In genomic region chr16:89828199-89828869, GRCh38 we compare ENCODE assay signal across 8 cellular contexts. TPM values are rescaled to one million over a fixed set of nuclear protein-coding genes. Genes with fewer than 3 reads are reported as not detected.
DNase-seq lines count a peak whose midpoint lies in the region; ATAC-seq and TF ChIP-seq lines count a peak whose summit lies in the region.

A gene with protein sequence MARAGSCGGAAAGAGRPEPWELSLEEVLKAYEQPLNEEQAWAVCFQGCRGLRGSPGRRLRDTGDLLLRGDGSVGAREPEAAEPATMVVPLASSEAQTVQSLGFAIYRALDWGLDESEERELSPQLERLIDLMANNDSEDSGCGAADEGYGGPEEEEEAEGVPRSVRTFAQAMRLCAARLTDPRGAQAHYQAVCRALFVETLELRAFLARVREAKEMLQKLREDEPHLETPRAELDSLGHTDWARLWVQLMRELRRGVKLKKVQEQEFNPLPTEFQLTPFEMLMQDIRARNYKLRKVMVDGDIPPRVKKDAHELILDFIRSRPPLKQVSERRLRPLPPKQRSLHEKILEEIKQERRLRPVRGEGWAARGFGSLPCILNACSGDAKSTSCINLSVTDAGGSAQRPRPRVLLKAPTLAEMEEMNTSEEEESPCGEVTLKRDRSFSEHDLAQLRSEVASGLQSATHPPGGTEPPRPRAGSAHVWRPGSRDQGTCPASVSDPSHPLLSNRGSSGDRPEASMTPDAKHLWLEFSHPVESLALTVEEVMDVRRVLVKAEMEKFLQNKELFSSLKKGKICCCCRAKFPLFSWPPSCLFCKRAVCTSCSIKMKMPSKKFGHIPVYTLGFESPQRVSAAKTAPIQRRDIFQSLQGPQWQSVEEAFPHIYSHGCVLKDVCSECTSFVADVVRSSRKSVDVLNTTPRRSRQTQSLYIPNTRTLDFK (plus strand): TSS chr16:89828475. CDS start chr16:89828551, 76 bp downstream.

- H3K36me3 ChIP-seq in A673 (ENCODE audit: insufficient read depth, low read length, poor library complexity, severe bottlenecking) (no peaks in the 10 kb centered on the region), endodermal cell (ENCODE audit: control insufficient read depth, insufficient read depth, low read length) (no peaks in the 10 kb centered on the region), mesodermal cell (ENCODE audit: control insufficient read depth, insufficient read depth, low read length) (no peaks in the 10 kb centered on the region)

- no peak within 1 kb of the TSS for H3K27ac Mint-ChIP-seq in endodermal cell

- DNase-seq in A673 (ENCODE audit: low spot score) = peak; percentile 77
- peak; percentile 63 to 71 for DNase-seq in NOMO-1 (lab: John Stamatoyannopoulos, UW; ENCODE audit: unreplicated experiment in 2 of 2)
- DNase-seq in activated T-cell treated with anti-CD3 and anti-CD28 coated beads for 24 hours (ENCODE audit: low read depth) = peak; percentile 50
- DNase-seq in endodermal cell = peak; percentile 93
- peak; percentile 38 for DNase-seq in stimulated activated CD8-positive, alpha-beta memory T cell treated with anti-CD3 and anti-CD28 coated beads, Interleukin-15, amount 100 ng/mL, for 24 hours (ENCODE audit: low read depth)

- CTCF ChIA-PET in A673 (lab: Charles Lee) = no interaction called here

- H3K27me3 Mint-ChIP-seq in endodermal cell (ENCODE audit: insufficient read depth) = peaks cover 5% of the 10 kb centered on the region

- intact Hi-C loops in A673 (cut with micrococcal nuclease; ENCODE audit: unreplicated experiment) = no loop called here

- peak within 1 kb of the TSS; percentile 57 for H3K27ac ChIP-seq in A673 (ENCODE audit: low read depth, low read length, poor library complexity, severe bottlenecking)
- H3K27ac ChIP-seq in endodermal cell (ENCODE audit: low read depth, low read length) = peak within 1 kb of the TSS; percentile 58
- peak within 1 kb of the TSS; percentile 45 for H3K27ac ChIP-seq in mesodermal cell (ENCODE audit: low read depth, low read length, severe bottlenecking)

- POLR2A ChIA-PET in A673 (lab: Charles Lee; ENCODE audit: low non-redundant PET) = no interaction called here

- BruUV-seq in A673 (replicated peaks; lab: Mats Ljungman, UMichigan) = no TSS peak

- H3K4me3 ChIP-seq in A673 (ENCODE audit: low read depth, low read length, poor library complexity, severe bottlenecking) (peak within 1 kb of the TSS; percentile 62), endodermal cell (ENCODE audit: low read length) (peak within 1 kb of the TSS; percentile 86), mesodermal cell (ENCODE audit: extremely low read depth, insufficient read depth, low read length, poor library complexity, severe bottlenecking) (peak within 1 kb of the TSS; percentile 61)

- H3K4me1 Mint-ChIP-seq in endodermal cell = peaks cover 10% of the 10 kb centered on the region

- ATAC-seq in GM19351 (IDR thresholded peaks at IDR 0.05; ENCODE audit: unreplicated experiment) = peak; percentile 49
- ATAC-seq in HG02623 (IDR thresholded peaks at IDR 0.05; ENCODE audit: unreplicated experiment) = no peak

- H3K4me3 Mint-ChIP-seq in endodermal cell = peak within 1 kb of the TSS; percentile 64

- H3K27me3 ChIP-seq in A673 (replicated peaks; ENCODE audit: insufficient read depth, low read depth, low read length, poor library complexity) (no peaks in the 10 kb centered on the region), endodermal cell (ENCODE audit: control insufficient read depth, insufficient read depth, low read length, poor library complexity, severe bottlenecking) (no peaks in the 10 kb centered on the region)

- peak within 1 kb of the TSS; percentile 25 for H3K9ac ChIP-seq in endodermal cell (ENCODE audit: extremely low read depth, low read length, poor library complexity, severe bottlenecking)

- TF ChIP-seq CTCF in A673 (conservative IDR thresholded peaks at IDR 0.05; ENCODE audit: low read depth, low read length) = no peak
- TF ChIP-seq CTCF in endodermal cell (conservative IDR thresholded peaks at IDR 0.05) = no peak

- peaks cover 5% of the 10 kb centered on the region for H3K4me1 ChIP-seq in A673 (ENCODE audit: insufficient read depth, low read length, poor library complexity, severe bottlenecking)
- peaks cover 3% of the 10 kb centered on the region for H3K4me1 ChIP-seq in endodermal cell (ENCODE audit: control insufficient read depth, insufficient read depth, low read length)
- no peaks in the 10 kb centered on the region for H3K4me1 ChIP-seq in mesodermal cell (ENCODE audit: control insufficient read depth, insufficient read depth, low read length, poor library complexity, severe bottlenecking)

- H3K9me3 Mint-ChIP-seq in endodermal cell = no peaks in the 10 kb centered on the region

- H3K9me3 ChIP-seq in A673 (ENCODE audit: low read depth, low read length, poor library complexity, severe bottlenecking) (no peaks in the 10 kb centered on the region), endodermal cell (ENCODE audit: control insufficient read depth, low read length) (no peaks in the 10 kb centered on the region), mesodermal cell (ENCODE audit: control insufficient read depth, low read length) (no peaks in the 10 kb centered on the region)

- no peaks in the 10 kb centered on the region for H3K36me3 Mint-ChIP-seq in endodermal cell (ENCODE audit: low read depth)

- WGBS in endodermal cell (ENCODE audit: insufficient coverage in 1 of 2, insufficient read length in 1 of 2), 2 experiments = 0% methylated on average over 23 to 76 of the region's 98 CpGs
- WGBS in mesodermal cell (ENCODE audit: insufficient coverage in 2 of 2), 2 experiments = 0% methylated on average over 42 to 47 of the region's 98 CpGs

RNA-seq across cellular contexts. Expression of the gene that starts here (rescaled TPM):
- total RNA-seq in A673 (2021) (18.9 and 20.6 TPM in 2 replicates), endodermal cell (10 to 100 TPM; 12.8 to 12.9 TPM)
- 10.5 TPM for polyA plus RNA-seq in endodermal cell (2013, experiment 1 of 2)
- 7.9 TPM for polyA plus RNA-seq in endodermal cell (2013, experiment 2 of 2)
- polyA plus RNA-seq in mesodermal cell (2013, experiment 1 of 2) = 5.4 TPM
- polyA plus RNA-seq in mesodermal cell (2013, experiment 2 of 2) = 4.0 TPM

Comparison
In these comparisons a context has a peak if more than half of its experiments do, and no peak if none do; other contexts are left out.
1. DNase-seq: peak in every context shown above with its lines; median percentile 93 in endodermal cell; 77 in A673; 67 in NOMO-1; 50 in activated T-cell treated with anti-CD3 and anti-CD28 coated beads for 24 hours; 38 in stimulated activated CD8-positive, alpha-beta memory T cell treated with anti-CD3 and anti-CD28 coated beads, Interleukin-15, amount 100 ng/mL, for 24 hours.